Comparison of ENCODE assay signal across 8 cellular contexts in the genomic region with DNA sequence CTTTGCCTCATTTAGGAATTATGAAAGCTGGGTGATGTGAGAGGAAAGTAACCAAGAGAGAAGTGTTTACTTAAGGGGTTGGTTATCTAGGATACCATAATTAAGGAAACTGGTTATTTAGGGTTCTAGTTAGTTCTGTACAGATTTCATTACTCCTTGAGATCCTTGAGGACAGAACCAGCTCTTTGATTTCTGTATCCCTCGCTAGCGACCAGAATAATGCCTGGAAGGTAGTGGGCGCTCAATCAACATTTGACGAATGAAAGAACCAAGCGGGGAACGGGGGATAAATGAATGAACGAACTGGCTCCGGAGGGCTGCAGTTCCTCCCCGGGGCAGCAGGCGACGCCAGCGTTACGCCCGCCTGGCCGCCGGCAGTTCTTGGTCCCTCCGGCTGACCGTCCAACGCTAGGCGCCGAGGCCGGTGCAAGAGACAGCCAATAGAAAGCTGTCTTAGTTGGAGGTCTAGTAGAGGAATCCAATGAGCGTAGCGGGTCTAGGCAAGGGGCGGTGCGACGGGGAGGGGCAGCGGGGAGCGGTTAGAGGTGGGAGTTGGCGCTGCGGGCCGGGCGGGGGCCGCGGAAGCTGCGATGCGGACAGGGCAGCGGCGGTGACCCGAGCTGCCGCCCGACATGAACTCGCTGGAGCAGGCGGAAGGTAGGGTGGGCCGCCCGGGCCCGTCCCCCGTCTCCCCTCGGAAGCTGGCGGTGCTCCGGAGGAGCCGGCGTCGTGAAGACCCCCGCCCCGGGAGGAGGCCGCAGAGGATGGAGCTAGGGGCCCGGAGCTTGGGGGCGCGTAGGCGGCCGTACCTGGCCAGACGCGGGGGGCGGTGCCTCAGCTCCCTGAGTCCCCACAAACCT. TPM values are rescaled to one million over a fixed set of nuclear protein-coding genes. Genes with fewer than 3 reads are reported as not detected.
DNase-seq lines count a peak whose midpoint lies in the region; TF ChIP-seq lines count a peak whose summit lies in the region.

A gene with protein sequence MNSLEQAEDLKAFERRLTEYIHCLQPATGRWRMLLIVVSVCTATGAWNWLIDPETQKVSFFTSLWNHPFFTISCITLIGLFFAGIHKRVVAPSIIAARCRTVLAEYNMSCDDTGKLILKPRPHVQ (plus strand): TSS at position 542 of the 860 bp plus-strand sequence. CDS start 91 bp downstream, at position 633.

- H3K27me3 ChIP-seq in HAP-1 (ENCODE audit: low read depth) (no peaks in the 10 kb centered on the region; the same call in 1 of the 2 replicates), MG63 (no peaks in the 10 kb centered on the region), neural cell (ENCODE audit: insufficient read depth, low read depth, low read length) (no peaks in the 10 kb centered on the region), stomach (no peaks in the 10 kb centered on the region)

- peaks cover 14% of the 10 kb centered on the region for H3K79me2 ChIP-seq in neural cell (replicated peaks; ENCODE audit: insufficient read depth, low read length)

- DNase-seq in GF-D8 (lab: John Stamatoyannopoulos, UW) (peak; percentile 90), HAP-1 (ENCODE audit: low spot score in 2 of 2) (peak; percentile 95 to 96), MG63 (peak; percentile 87), SHP77 treated with DMSO at 0.1 percent for 48 hours (lab: John Stamatoyannopoulos, UW) (peak; percentile 87), fibroblast of the conjunctiva (ENCODE audit: low read depth) (peak; percentile 95), stomach (peak; percentile 93)
- peak; percentile 97 for DNase-seq in activated effector memory CD4-positive, alpha-beta T cell treated with anti-CD3 and anti-CD28 coated beads, Interleukin-2, amount 50 U/mL, for 16 hours

- H3K4me2 ChIP-seq in neural cell (ENCODE audit: low read length) = peak within 1 kb of the TSS; percentile 90

- no peak for TF ChIP-seq POLR2A in stomach (IDR thresholded peaks at IDR 0.05)

- intact Hi-C loops in stomach (cut with DNase I; ENCODE audit: low total_unique reads) = loop anchor here (5.0 to 10.0 kb wide), 2 partner anchors 42 to 190 kb away; a partner anchor contains a TSS

- 1% methylated on average over 32 to 65 of the region's 65 CpGs for WGBS in stomach, 5 donors

- no peaks in the 10 kb centered on the region for H3K9me2 ChIP-seq in neural cell (ENCODE audit: insufficient read depth, low read length)

- no peaks in the 10 kb centered on the region for H3F3A ChIP-seq in neural cell (ENCODE audit: insufficient read depth, low read length, poor library complexity, severe bottlenecking)

- peak within 1 kb of the TSS; percentile 96 for H3K4me3 ChIP-seq in HAP-1
- H3K4me3 ChIP-seq in MG63 = peak within 1 kb of the TSS; percentile 78
- peak within 1 kb of the TSS; percentile 86 for H3K4me3 ChIP-seq in neural cell (ENCODE audit: low read length)
- peak within 1 kb of the TSS; percentile 89 to 100 (median 98) for H3K4me3 ChIP-seq in stomach

- H3K4me1 ChIP-seq in HAP-1 = peaks cover 8% of the 10 kb centered on the region
- peaks cover 14 to 46% (median 33%) of the 10 kb centered on the region in 4 donors for H3K4me1 ChIP-seq in stomach

- TF ChIP-seq CTCF in neural cell (IDR thresholded peaks at IDR 0.05; ENCODE audit: poor library complexity, severe bottlenecking) (peak; percentile 100), stomach (IDR thresholded peaks at IDR 0.05) (peak in 6 of 7 experiments; percentile 13 to 100 (median 100))

- in situ Hi-C loops in HAP-1 (cut with MboI; ENCODE audit: low sequenced_read_pairs) = loop anchor here (10.0 kb wide), 1 partner anchor 190 kb away; no protein-coding TSS in a partner anchor

- TF ChIP-seq RAD21 in neural cell (conservative IDR thresholded peaks at IDR 0.05) = peak; percentile 88

- H3K27ac ChIP-seq in neural cell (ENCODE audit: low read length) (peak within 1 kb of the TSS; percentile 75), stomach (peak within 1 kb of the TSS; percentile 87 to 92 (median 91))

- peak within 1 kb of the TSS; percentile 81 for H3K9ac ChIP-seq in neural cell (ENCODE audit: low read length)

- H2AFZ ChIP-seq in neural cell (ENCODE audit: low read depth, low read length) = peak within 1 kb of the TSS; percentile 67

- H3K9me3 ChIP-seq in HAP-1 (no peaks in the 10 kb centered on the region), MG63 (no peaks in the 10 kb centered on the region), neural cell (ENCODE audit: low read length) (no peaks in the 10 kb centered on the region), stomach (no peaks in the 10 kb centered on the region)

- TF ChIP-seq EP300 in neural cell (conservative IDR thresholded peaks at IDR 0.05; ENCODE audit: poor library complexity, severe bottlenecking) (peak; percentile 49), stomach (IDR thresholded peaks at IDR 0.05) (no peak)

- H3K36me3 ChIP-seq in HAP-1 (replicated peaks) (peaks cover 14% of the 10 kb centered on the region), MG63 (peaks cover 4% of the 10 kb centered on the region), neural cell (ENCODE audit: insufficient read depth, low read length) (peaks cover 2% of the 10 kb centered on the region), stomach (peaks cover 2 to 12% (median 12%) of the 10 kb centered on the region in 4 donors)

- H4K20me1 ChIP-seq in neural cell (ENCODE audit: insufficient read depth) = no peaks in the 10 kb centered on the region

TF ChIP-seq in neural cell, 6 proteins besides CTCF, POLR2A, EP300 and RAD21:
- TF ChIP-seq TAF1 (IDR thresholded peaks at IDR 0.05; ENCODE audit: low read depth) (peak; percentile 44), SMC3 (conservative IDR thresholded peaks at IDR 0.05; ENCODE audit: poor library complexity) (peak; percentile 87), EZH2 (IDR thresholded peaks at IDR 0.05; ENCODE audit: borderline replicate concordance, insufficient read depth, low read length, poor library complexity, severe bottlenecking) (no peak), POLR2AphosphoS5 (IDR thresholded peaks at IDR 0.05) (peak; percentile 89), MXI1 (conservative IDR thresholded peaks at IDR 0.05; ENCODE audit: poor library complexity, severe bottlenecking) (peak; percentile 42)
- TF ChIP-seq, protein P1, sequence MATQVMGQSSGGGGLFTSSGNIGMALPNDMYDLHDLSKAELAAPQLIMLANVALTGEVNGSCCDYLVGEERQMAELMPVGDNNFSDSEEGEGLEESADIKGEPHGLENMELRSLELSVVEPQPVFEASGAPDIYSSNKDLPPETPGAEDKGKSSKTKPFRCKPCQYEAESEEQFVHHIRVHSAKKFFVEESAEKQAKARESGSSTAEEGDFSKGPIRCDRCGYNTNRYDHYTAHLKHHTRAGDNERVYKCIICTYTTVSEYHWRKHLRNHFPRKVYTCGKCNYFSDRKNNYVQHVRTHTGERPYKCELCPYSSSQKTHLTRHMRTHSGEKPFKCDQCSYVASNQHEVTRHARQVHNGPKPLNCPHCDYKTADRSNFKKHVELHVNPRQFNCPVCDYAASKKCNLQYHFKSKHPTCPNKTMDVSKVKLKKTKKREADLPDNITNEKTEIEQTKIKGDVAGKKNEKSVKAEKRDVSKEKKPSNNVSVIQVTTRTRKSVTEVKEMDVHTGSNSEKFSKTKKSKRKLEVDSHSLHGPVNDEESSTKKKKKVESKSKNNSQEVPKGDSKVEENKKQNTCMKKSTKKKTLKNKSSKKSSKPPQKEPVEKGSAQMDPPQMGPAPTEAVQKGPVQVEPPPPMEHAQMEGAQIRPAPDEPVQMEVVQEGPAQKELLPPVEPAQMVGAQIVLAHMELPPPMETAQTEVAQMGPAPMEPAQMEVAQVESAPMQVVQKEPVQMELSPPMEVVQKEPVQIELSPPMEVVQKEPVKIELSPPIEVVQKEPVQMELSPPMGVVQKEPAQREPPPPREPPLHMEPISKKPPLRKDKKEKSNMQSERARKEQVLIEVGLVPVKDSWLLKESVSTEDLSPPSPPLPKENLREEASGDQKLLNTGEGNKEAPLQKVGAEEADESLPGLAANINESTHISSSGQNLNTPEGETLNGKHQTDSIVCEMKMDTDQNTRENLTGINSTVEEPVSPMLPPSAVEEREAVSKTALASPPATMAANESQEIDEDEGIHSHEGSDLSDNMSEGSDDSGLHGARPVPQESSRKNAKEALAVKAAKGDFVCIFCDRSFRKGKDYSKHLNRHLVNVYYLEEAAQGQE (IDR thresholded peaks at IDR 0.05; ENCODE audit: borderline replicate concordance) = no peak

RNA-seq across cellular contexts. Expression of the gene that starts here (rescaled TPM):
- total RNA-seq in MG63 (2014; rRNA removed; shearing (Covaris generic); ENCODE audit: low replicate concordance) = 16.7 and 20.0 TPM in 2 replicates
- polyA plus RNA-seq in neural cell (40.5 and 44.2 TPM in 2 replicates), stomach (1 to 10 TPM; 4.8 to 6.8 (median 5.5) TPM)
- polyA minus RNA-seq in neural cell = 58.8 and 64.3 TPM in 2 replicates
- 10 to 100 TPM in 4 of 5 donors, not detected in 1; 19.2 to 36.8 (median 28.9) TPM for total RNA-seq in stomach

Comparison
In these comparisons a context has a peak if more than half of its experiments do, and no peak if none do; other contexts are left out.
1. Peak in every context shown above with its lines: DNase-seq, H3K4me3 ChIP-seq and H3K27ac ChIP-seq.